Comparison of ENCODE assay signal across 13 cellular contexts in the genomic region with DNA sequence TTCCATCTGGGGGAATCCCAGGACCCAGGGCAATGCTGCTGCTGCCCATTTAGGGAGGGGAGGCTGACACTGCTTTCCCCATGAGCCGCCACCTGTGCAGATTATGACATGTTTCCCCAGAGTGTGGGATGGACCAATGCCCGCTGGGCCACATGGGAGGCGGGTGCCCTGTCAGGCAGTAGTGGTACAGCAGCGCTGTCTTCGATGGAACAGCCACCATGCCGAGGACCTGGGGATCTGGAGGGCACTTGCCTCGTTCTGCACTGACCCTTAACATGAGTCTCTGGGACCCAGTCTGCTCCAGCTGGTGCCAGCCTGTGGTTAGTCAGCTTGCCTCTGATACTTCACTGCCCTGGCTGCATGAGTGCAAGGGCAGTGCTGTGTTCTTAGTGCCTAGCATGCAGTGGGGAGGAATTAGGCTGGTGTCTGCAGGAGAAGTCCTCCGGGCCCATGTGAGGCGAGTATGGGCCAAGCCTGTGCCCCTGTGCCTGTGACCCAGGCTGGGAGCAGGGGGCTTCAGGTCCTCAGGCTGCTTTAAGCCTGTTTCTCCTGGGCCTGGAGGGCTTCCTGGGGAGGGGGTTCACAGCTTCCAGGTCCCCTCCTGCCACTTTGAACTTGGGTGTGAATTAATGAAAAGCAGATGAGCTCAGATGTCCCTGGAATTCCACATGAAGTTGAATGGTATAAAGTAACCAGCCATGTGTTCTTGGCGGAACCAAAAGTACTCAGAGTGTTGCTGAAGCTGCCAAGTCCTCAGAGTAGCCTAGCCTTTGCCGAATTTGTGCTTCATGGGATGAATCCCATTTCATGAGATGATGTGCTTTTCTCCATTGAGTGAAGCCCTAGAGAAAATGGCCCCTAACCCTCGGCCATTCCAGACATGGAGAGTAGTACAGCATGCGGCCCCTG. TPM values are rescaled to one million over a fixed set of nuclear protein-coding genes. Genes with fewer than 3 reads are reported as not detected.
A peak's percentile ranks its signal among the peaks of the same experiment; 100 is the strongest.
DNase-seq lines count a peak whose midpoint lies in the region; ATAC-seq and TF ChIP-seq lines count a peak whose summit lies in the region.
"Had no signal": no experiment of that assay in that cellular context is flagged by ENCODE, and none has a peak within 500 bp of the region (broad histone marks: within the 10 kb centered on the region; RNA-seq: fewer than 3 reads in every experiment).

No MANE protein-coding gene starts in this region.

- H3K27me3 ChIP-seq in suprapubic skin, result no peaks in the 10 kb centered on the region

- no peak overlapping the region for H3K4me3 Mint-ChIP-seq in activated CD8-positive, alpha-beta memory T cell treated with anti-CD3 and anti-CD28 coated beads, Interleukin-2, amount 10 ng/mL, durations not matched to agents 7 days and 5 days
- H3K4me3 Mint-ChIP-seq in activated CD8-positive, alpha-beta T cell treated with anti-CD3 and anti-CD28 coated beads for 36 hours, result peak overlapping the region; percentile 90
- peak overlapping the region in 4 of 5 donors; percentile 25 to 85 (median 50) for H3K4me3 Mint-ChIP-seq in immature natural killer cell

- peaks cover 10% of the 10 kb centered on the region for H3K36me3 ChIP-seq in suprapubic skin

- peak overlapping the region; percentile 63 for H3K27ac ChIP-seq in suprapubic skin

- ATAC-seq in activated CD8-positive, alpha-beta memory T cell treated with anti-CD3 and anti-CD28 coated beads, Interleukin-2, amount 10 ng/mL, durations not matched to agents 7 days and 5 days, result no peak
- ATAC-seq in activated CD8-positive, alpha-beta T cell treated with anti-CD3 and anti-CD28 coated beads for 36 hours, result no peak
- ATAC-seq in GM19351 (IDR thresholded peaks at IDR 0.05; ENCODE audit: unreplicated experiment), result no peak

- no peak for TF ChIP-seq CTCF in activated CD8-positive, alpha-beta T cell treated with anti-CD3 and anti-CD28 coated beads for 36 hours (IDR thresholded peaks at IDR 0.05)
- TF ChIP-seq CTCF in suprapubic skin (IDR thresholded peaks at IDR 0.05), result no peak

- CTCF ChIA-PET in activated CD8-positive, alpha-beta memory T cell treated with anti-CD3 and anti-CD28 coated beads, Interleukin-2, amount 10 ng/mL, durations not matched to agents 7 days and 5 days (lab: Charles Lee), result interaction anchor here (1.2 to 6.5 kb wide), 5 partner anchors 11 to 135 kb away, joined by 4 to 48 read pairs (median 7); no protein-coding TSS in a partner anchor
- CTCF ChIA-PET in activated CD8-positive, alpha-beta T cell treated with anti-CD3 and anti-CD28 coated beads for 36 hours (lab: Charles Lee), result interaction anchor here (0.8 to 6.4 kb wide), 5 partner anchors 10 to 138 kb away, joined by 3 to 47 read pairs (median 5); no protein-coding TSS in a partner anchor

- peaks cover 93% of the 10 kb centered on the region for H3K4me1 Mint-ChIP-seq in activated CD8-positive, alpha-beta memory T cell treated with anti-CD3 and anti-CD28 coated beads, Interleukin-2, amount 10 ng/mL, durations not matched to agents 7 days and 5 days
- peaks cover 81% of the 10 kb centered on the region for H3K4me1 Mint-ChIP-seq in activated CD8-positive, alpha-beta T cell treated with anti-CD3 and anti-CD28 coated beads for 36 hours (ENCODE audit: low read depth)
- peaks cover 97 to 100% of the 10 kb centered on the region in 2 donors for H3K4me1 Mint-ChIP-seq in immature natural killer cell

- peak overlapping the region; percentile 96 for H3K27ac Mint-ChIP-seq in activated CD8-positive, alpha-beta memory T cell treated with anti-CD3 and anti-CD28 coated beads, Interleukin-2, amount 10 ng/mL, durations not matched to agents 7 days and 5 days
- H3K27ac Mint-ChIP-seq in activated CD8-positive, alpha-beta T cell treated with anti-CD3 and anti-CD28 coated beads for 36 hours, result peak overlapping the region; percentile 99
- H3K27ac Mint-ChIP-seq in immature natural killer cell, result peak overlapping the region; percentile 87 to 99 (median 95)

- no peak for TF ChIP-seq EP300 in suprapubic skin (IDR thresholded peaks at IDR 0.05)

- no peaks in the 10 kb centered on the region for H3K9me3 Mint-ChIP-seq in activated CD8-positive, alpha-beta memory T cell treated with anti-CD3 and anti-CD28 coated beads, Interleukin-2, amount 10 ng/mL, durations not matched to agents 7 days and 5 days (ENCODE audit: low read depth)
- no peaks in the 10 kb centered on the region for H3K9me3 Mint-ChIP-seq in activated CD8-positive, alpha-beta T cell treated with anti-CD3 and anti-CD28 coated beads for 36 hours
- no peaks in the 10 kb centered on the region for H3K9me3 Mint-ChIP-seq in immature natural killer cell

- H3K36me3 Mint-ChIP-seq in activated CD8-positive, alpha-beta memory T cell treated with anti-CD3 and anti-CD28 coated beads, Interleukin-2, amount 10 ng/mL, durations not matched to agents 7 days and 5 days, result peaks cover 40% of the 10 kb centered on the region
- H3K36me3 Mint-ChIP-seq in activated CD8-positive, alpha-beta T cell treated with anti-CD3 and anti-CD28 coated beads for 36 hours (ENCODE audit: low read depth), result peaks cover 77% of the 10 kb centered on the region
- peaks cover 0 to under 1% (median 0%) of the 10 kb centered on the region in 3 donors for H3K36me3 Mint-ChIP-seq in immature natural killer cell

- H3K4me1 ChIP-seq in suprapubic skin, result peaks cover 100% of the 10 kb centered on the region

- intact Hi-C loops in activated CD8-positive, alpha-beta T cell treated with anti-CD3 and anti-CD28 coated beads for 36 hours (cut with micrococcal nuclease), result loop anchor here (5.0 kb wide), 2 partner anchors 47 to 133 kb away; no protein-coding TSS in a partner anchor

- DNase-seq in activated CD8-positive, alpha-beta memory T cell treated with anti-CD3 and anti-CD28 coated beads, Interleukin-2, amount 10 ng/mL, durations not matched to agents 7 days and 5 days, result no peak
- DNase-seq in activated CD8-positive, alpha-beta memory T cell treated with anti-CD3 and anti-CD28 coated beads, Interleukin-2, amount 50 U/mL, for 4 hours, result no peak
- peak; percentile 25 for DNase-seq in activated CD8-positive, alpha-beta T cell treated with anti-CD3 and anti-CD28 coated beads for 36 hours
- DNase-seq in immature natural killer cell (no peak), suprapubic skin (ENCODE audit: low spot score in 2 of 2) (no peak), activated gamma-delta T cell (lab: John Stamatoyannopoulos, UW) (no peak), AML-193 (lab: John Stamatoyannopoulos, UW) (no peak)
- DNase-seq: ACHN; EL; Kasumi-1; stimulated activated CD4-positive, alpha-beta T cell treated with anti-CD3 and anti-CD28 coated beads, Interleukin-2, amount 100 ng/mL, for 24 hours; stimulated activated naive CD4-positive, alpha-beta T cell treated with Interleukin-2 at 50 U/mL for 16 hours had no signal

- POLR2A ChIA-PET in activated CD8-positive, alpha-beta T cell treated with anti-CD3 and anti-CD28 coated beads for 36 hours (lab: Charles Lee), result interaction anchor here (1.0 to 17.4 kb wide), 6 partner anchors 12 to 134 kb away, joined by 4 to 444 read pairs (median 20); partner anchors contain the start of gene KLF13

- no peaks in the 10 kb centered on the region for H3K9me3 ChIP-seq in suprapubic skin

- H3K27me3 Mint-ChIP-seq in activated CD8-positive, alpha-beta memory T cell treated with anti-CD3 and anti-CD28 coated beads, Interleukin-2, amount 10 ng/mL, durations not matched to agents 7 days and 5 days, result no peaks in the 10 kb centered on the region
- H3K27me3 Mint-ChIP-seq in activated CD8-positive, alpha-beta T cell treated with anti-CD3 and anti-CD28 coated beads for 36 hours, result no peaks in the 10 kb centered on the region
- peaks cover 36 to 74% (median 49%) of the 10 kb centered on the region in 3 donors for H3K27me3 Mint-ChIP-seq in immature natural killer cell (ENCODE audit: low read depth in 3 of 3)

- 80% methylated on average over 8 of the region's 13 CpGs for WGBS in suprapubic skin

- TF ChIP-seq POLR2A in suprapubic skin (IDR thresholded peaks at IDR 0.05), result no peak

- no peak overlapping the region for H3K4me3 ChIP-seq in suprapubic skin

RNA-seq across cellular contexts. Expression of gene KLF13, which starts 22.9 kb away (rescaled TPM):
- 100 to 1,000 TPM; 163 to 206 TPM for total RNA-seq in activated CD8-positive, alpha-beta memory T cell treated with anti-CD3 and anti-CD28 coated beads, Interleukin-2, amount 10 ng/mL, durations not matched to agents 7 days and 5 days
- total RNA-seq in activated CD8-positive, alpha-beta T cell treated with anti-CD3 and anti-CD28 coated beads for 36 hours, result 100 to 1,000 TPM; 163 to 175 TPM
- 10 to 100 TPM; 24.7 to 89.9 (median 47.2) TPM for polyA plus RNA-seq in immature natural killer cell
- 100 to 1,000 TPM; 141 to 162 (median 145) TPM for total RNA-seq in suprapubic skin
